In the genomic region with DNA sequence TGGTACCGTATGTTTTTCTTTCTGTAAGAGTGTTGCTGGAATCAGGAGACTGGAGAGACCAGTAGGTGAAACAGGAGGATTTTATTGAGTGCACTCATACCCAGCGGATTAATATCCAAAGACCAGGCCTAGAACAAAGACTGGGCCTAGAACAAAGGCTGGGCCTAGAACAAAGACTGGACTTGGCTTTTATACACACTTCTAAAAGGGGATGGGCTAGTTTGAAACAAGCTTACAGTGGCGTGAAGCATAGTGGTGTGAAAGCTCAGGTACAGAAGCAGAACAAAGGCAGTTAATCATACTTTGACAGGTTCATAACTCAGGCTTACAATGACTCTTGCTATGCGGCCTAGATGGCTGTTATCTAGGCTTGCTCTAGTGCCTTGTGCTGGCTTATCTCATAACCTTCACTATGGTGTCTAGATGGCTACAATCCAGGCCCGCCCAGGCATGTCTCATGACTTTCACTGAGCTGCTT, we compare ENCODE assay signal across 14 cellular contexts.
DNase-seq lines count a peak whose midpoint lies in the region; FAIRE-seq and TF ChIP-seq lines count a peak whose summit lies in the region.
"Had no signal": no experiment of that assay in that cellular context is flagged by ENCODE, and none has a peak within 500 bp of the region (broad histone marks: within the 10 kb centered on the region; RNA-seq: fewer than 3 reads in every experiment).

No MANE protein-coding gene starts in this region.

- peak overlapping the region; percentile 41 for H3K27ac Mint-ChIP-seq in activated naive CD4-positive, alpha-beta T cell treated with anti-CD3 and anti-CD28 coated beads for 36 hours
- H3K27ac Mint-ChIP-seq in activated CD4-positive, alpha-beta T cell treated with anti-CD3 and anti-CD28 coated beads, Interleukin-2, amount 10 ng/mL, durations not matched to agents 7 days and 5 days = no peak overlapping the region
- H3K27ac Mint-ChIP-seq: T-helper 2 cell treated with Interferon-gamma antibody and Interleukin-4, amounts not matched to agents 5 μg/mL and 100 μg/mL, for 36 hours had no signal

- CTCF ChIA-PET in activated naive CD4-positive, alpha-beta T cell treated with anti-CD3 and anti-CD28 coated beads for 36 hours (lab: Charles Lee) = no interaction called here
- CTCF ChIA-PET in activated CD4-positive, alpha-beta T cell treated with anti-CD3 and anti-CD28 coated beads, Interleukin-2, amount 10 ng/mL, durations not matched to agents 7 days and 5 days (lab: Charles Lee) = no interaction called here

- no peaks in the 10 kb centered on the region for H3K4me1 ChIP-seq in subcutaneous abdominal adipose tissue (ENCODE audit: control insufficient read depth in 5 of 5, insufficient read depth in 5 of 5, low read length in 5 of 5)
- H3K4me1 ChIP-seq: thyroid gland had no signal

- no peak overlapping the region for H3K9ac ChIP-seq in subcutaneous abdominal adipose tissue (ENCODE audit: low read length in 5 of 5)

- TF ChIP-seq CTCF in epithelial cell of esophagus (IDR thresholded peaks at IDR 0.05; ENCODE audit: insufficient read depth, low read depth, low read length, missing control alignments) = no peak

- no peaks in the 10 kb centered on the region for H3K27me3 ChIP-seq in subcutaneous abdominal adipose tissue (ENCODE audit: control insufficient read depth in 5 of 5, insufficient read depth in 4 of 5, low read length in 5 of 5)
- H3K27me3 ChIP-seq: thyroid gland had no signal

- peaks cover 10 to 24% (median 21%) of the 10 kb centered on the region in 5 donors for H3K9me3 ChIP-seq in subcutaneous abdominal adipose tissue (ENCODE audit: control insufficient read depth in 5 of 5, low read length in 5 of 5)
- H3K9me3 ChIP-seq: thyroid gland had no signal

- H3K9me3 Mint-ChIP-seq in activated naive CD4-positive, alpha-beta T cell treated with anti-CD3 and anti-CD28 coated beads for 36 hours = peaks cover 25% of the 10 kb centered on the region
- peaks cover 24% of the 10 kb centered on the region for H3K9me3 Mint-ChIP-seq in activated CD4-positive, alpha-beta T cell treated with anti-CD3 and anti-CD28 coated beads, Interleukin-2, amount 10 ng/mL, durations not matched to agents 7 days and 5 days

- intact Hi-C loops in activated naive CD4-positive, alpha-beta T cell treated with anti-CD3 and anti-CD28 coated beads for 36 hours (cut with micrococcal nuclease) = no loop called here

- H3K4me3 Mint-ChIP-seq in activated naive CD4-positive, alpha-beta T cell treated with anti-CD3 and anti-CD28 coated beads for 36 hours = no peak overlapping the region
- no peak overlapping the region for H3K4me3 Mint-ChIP-seq in activated CD4-positive, alpha-beta T cell treated with anti-CD3 and anti-CD28 coated beads, Interleukin-2, amount 10 ng/mL, durations not matched to agents 7 days and 5 days
- H3K4me3 Mint-ChIP-seq: central memory CD8-positive, alpha-beta T cell; T-helper 2 cell treated with Interferon-gamma antibody and Interleukin-4, amounts not matched to agents 5 μg/mL and 100 μg/mL, for 36 hours had no signal

- peaks cover 15 to 34% (median 31%) of the 10 kb centered on the region in 5 donors for H3K36me3 ChIP-seq in subcutaneous abdominal adipose tissue (ENCODE audit: control insufficient read depth in 5 of 5, insufficient read depth in 5 of 5, low read length in 5 of 5)
- H3K36me3 ChIP-seq: thyroid gland had no signal

- no peak for TF ChIP-seq POLR2A in GM12891 (IDR thresholded peaks at IDR 0.05; ENCODE audit: low read depth, low read length)

- peak; percentile 9 for DNase-seq in activated naive CD4-positive, alpha-beta T cell treated with anti-CD3 and anti-CD28 coated beads for 36 hours
- DNase-seq in activated naive CD4-positive, alpha-beta T cell treated with anti-CD3 and anti-CD28 coated beads, Interleukin-2, amount 50 U/mL, for 16 hours = no peak
- DNase-seq in OCI-M1 (lab: John Stamatoyannopoulos, UW) (peak; percentile 75), epithelial cell of esophagus (ENCODE audit: low read depth) (peak; percentile 20), GM12891 (ENCODE audit: insufficient read length, low spot score) (no peak), GM19238 (ENCODE audit: insufficient read length, low spot score) (no peak)
- DNase-seq in activated CD4-positive, alpha-beta T cell treated with anti-CD3 and anti-CD28 coated beads, Interleukin-2, amount 10 ng/mL, durations not matched to agents 7 days and 5 days = no peak
- DNase-seq: KG1; stimulated activated CD4-positive, alpha-beta T cell treated with anti-CD3 and anti-CD28 coated beads, Interleukin-15, amount 100 ng/mL, for 24 hours; thyroid gland had no signal

- peaks cover 66% of the 10 kb centered on the region for H3K36me3 Mint-ChIP-seq in activated naive CD4-positive, alpha-beta T cell treated with anti-CD3 and anti-CD28 coated beads for 36 hours (ENCODE audit: low read depth)
- H3K36me3 Mint-ChIP-seq in activated CD4-positive, alpha-beta T cell treated with anti-CD3 and anti-CD28 coated beads, Interleukin-2, amount 10 ng/mL, durations not matched to agents 7 days and 5 days (ENCODE audit: low read depth) = peaks cover 74% of the 10 kb centered on the region

- H3K4me3 ChIP-seq in epithelial cell of esophagus (ENCODE audit: low read length) (no peak overlapping the region), subcutaneous abdominal adipose tissue (ENCODE audit: low read depth in 1 of 5, low read length in 5 of 5) (peak overlapping the region in 4 of 5 donors; percentile 4 to 43 (median 26))
- H3K4me3 ChIP-seq: mucosa of descending colon, thyroid gland had no signal

- no peaks in the 10 kb centered on the region for H3K27me3 Mint-ChIP-seq in activated naive CD4-positive, alpha-beta T cell treated with anti-CD3 and anti-CD28 coated beads for 36 hours (ENCODE audit: low read depth)
- no peaks in the 10 kb centered on the region for H3K27me3 Mint-ChIP-seq in activated CD4-positive, alpha-beta T cell treated with anti-CD3 and anti-CD28 coated beads, Interleukin-2, amount 10 ng/mL, durations not matched to agents 7 days and 5 days
- H3K27me3 Mint-ChIP-seq: central memory CD8-positive, alpha-beta T cell had no signal

- H3K27ac ChIP-seq in subcutaneous abdominal adipose tissue (ENCODE audit: low read depth, low read length) = no peak overlapping the region
- H3K27ac ChIP-seq: thyroid gland had no signal

- no peak for FAIRE-seq in GM12891 (lab: Jason Lieb, UNC)

- H3K4me1 Mint-ChIP-seq in activated naive CD4-positive, alpha-beta T cell treated with anti-CD3 and anti-CD28 coated beads for 36 hours (ENCODE audit: low read depth) = no peaks in the 10 kb centered on the region
- no peaks in the 10 kb centered on the region for H3K4me1 Mint-ChIP-seq in activated CD4-positive, alpha-beta T cell treated with anti-CD3 and anti-CD28 coated beads, Interleukin-2, amount 10 ng/mL, durations not matched to agents 7 days and 5 days
- H3K4me1 Mint-ChIP-seq: central memory CD8-positive, alpha-beta T cell had no signal

- POLR2A ChIA-PET in activated CD4-positive, alpha-beta T cell treated with anti-CD3 and anti-CD28 coated beads, Interleukin-2, amount 10 ng/mL, durations not matched to agents 7 days and 5 days (lab: Charles Lee) = no interaction called here

TF ChIP-seq in GM12891, 5 proteins besides CTCF, POLR2A, EP300 and RAD21:
- TF ChIP-seq POLR2AphosphoS5 (IDR thresholded peaks at IDR 0.05; ENCODE audit: low read depth, low read length) = no peak
- TF ChIP-seq POU2F2 (IDR thresholded peaks at IDR 0.05; ENCODE audit: low read depth, low read length) = no peak
- no peak for TF ChIP-seq SPI1 (IDR thresholded peaks at IDR 0.05; ENCODE audit: low read depth, low read length)
- TF ChIP-seq PAX5 (IDR thresholded peaks at IDR 0.05; ENCODE audit: insufficient read depth, low read length, severe bottlenecking) = no peak
- no peak for TF ChIP-seq TAF1 (IDR thresholded peaks at IDR 0.05; ENCODE audit: low read depth, low read length)

Comparison
In these comparisons a context has a peak if more than half of its experiments do, and no peak if none do; other contexts are left out.
1. DNase-seq: peak in activated naive CD4-positive, alpha-beta T cell treated with anti-CD3 and anti-CD28 coated beads for 36 hours (single experiment), OCI-M1 (single experiment) and epithelial cell of esophagus (single experiment); none in activated naive CD4-positive, alpha-beta T cell treated with anti-CD3 and anti-CD28 coated beads, Interleukin-2, amount 50 U/mL, for 16 hours (single experiment), GM12891 (single experiment), activated CD4-positive, alpha-beta T cell treated with anti-CD3 and anti-CD28 coated beads, Interleukin-2, amount 10 ng/mL, durations not matched to agents 7 days and 5 days (single experiment) and GM19238 (single experiment).